Comparison of ENCODE assay signal across 8 cellular contexts in the genomic region with DNA sequence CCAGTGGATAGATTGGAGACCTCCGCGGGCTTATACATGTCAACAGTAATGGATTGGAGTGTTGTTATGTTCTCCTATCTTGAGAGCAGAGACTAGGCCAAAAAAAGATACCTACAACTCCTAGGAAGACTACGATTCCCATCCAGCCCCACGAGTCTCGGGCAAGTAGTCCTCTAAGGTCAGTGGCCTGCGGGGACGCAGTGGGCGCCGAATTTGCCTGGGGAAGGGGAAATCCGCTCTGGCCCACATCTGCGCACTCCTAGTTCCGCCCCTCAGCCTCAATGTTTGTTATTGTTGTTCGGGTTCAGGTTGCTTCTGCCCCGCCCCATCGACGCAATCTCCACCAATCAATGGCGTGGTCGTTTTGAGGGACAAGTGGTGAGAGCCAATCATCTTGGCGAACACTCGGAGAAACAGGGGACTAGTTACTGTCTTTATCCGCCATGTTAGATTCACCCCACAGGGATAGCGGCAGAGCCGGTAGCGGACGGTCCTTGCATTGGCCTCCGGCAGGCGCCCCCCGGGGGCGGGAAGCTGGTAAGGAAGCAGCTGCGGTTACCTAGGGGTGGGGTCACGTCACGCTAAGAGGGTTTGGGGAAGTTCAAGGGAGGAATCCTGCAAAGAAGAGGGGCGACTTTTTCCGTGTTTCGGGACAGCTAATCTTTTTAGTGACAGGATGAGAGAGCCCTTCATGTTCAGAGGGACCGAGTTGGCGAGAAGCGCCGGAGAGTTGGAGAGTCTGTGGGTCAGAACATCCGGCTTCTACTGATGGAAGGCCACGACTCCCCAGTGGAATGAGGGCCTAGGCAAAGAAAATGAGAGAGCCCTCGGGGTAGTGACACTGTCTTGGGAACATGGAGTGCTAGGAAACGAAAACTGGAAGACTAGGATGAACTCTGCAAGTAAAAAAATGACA. TPM values are rescaled to one million over a fixed set of nuclear protein-coding genes. Genes with fewer than 3 reads are reported as not detected.
DNase-seq lines count a peak whose midpoint lies in the region; ATAC-seq and TF ChIP-seq lines count a peak whose summit lies in the region.

Gene NBR1, plus strand, starts transcription at position 449 of the 916 bp plus-strand sequence. CDS start 4,586 bp downstream, outside the sequence.

- peak; percentile 30 for TF ChIP-seq CTCF in GM10248 (IDR thresholded peaks at IDR 0.05; ENCODE audit: control extremely low read depth, extremely low read depth, low read depth, missing control alignments)
- peak; percentile 25 for TF ChIP-seq CTCF in NB4 (IDR thresholded peaks at IDR 0.05; ENCODE audit: low read depth, low read length)
- TF ChIP-seq CTCF in suprapubic skin (IDR thresholded peaks at IDR 0.05) = no peak

- H3K27me3 ChIP-seq in suprapubic skin = no peaks in the 10 kb centered on the region

- intact Hi-C loops in activated naive CD4-positive, alpha-beta T cell treated with anti-CD3 and anti-CD28 coated beads for 36 hours (cut with micrococcal nuclease) = loop anchor here (1.0 to 5.0 kb wide), 10 partner anchors 40 to 1254 kb away; partner anchors contain the start of genes ACLY, BRCA1, PTGES3L and RPL27

- CTCF ChIA-PET in GM10248 (lab: Yijun Ruan, JAX) = interaction anchor here (0.7 to 1.7 kb wide), 6 partner anchors 20 to 347 kb away, joined by 3 to 5 read pairs (median 3); no protein-coding TSS in a partner anchor
- CTCF ChIA-PET in activated naive CD4-positive, alpha-beta T cell treated with anti-CD3 and anti-CD28 coated beads for 36 hours (lab: Charles Lee) = interaction anchor here (0.6 kb wide), 1 partner anchor 11 kb away, joined by 4 read pairs; no protein-coding TSS in a partner anchor

- H3K4me1 Mint-ChIP-seq in activated naive CD4-positive, alpha-beta T cell treated with anti-CD3 and anti-CD28 coated beads for 36 hours (ENCODE audit: low read depth) = peaks cover 36% of the 10 kb centered on the region

- H3K4me3 Mint-ChIP-seq in activated naive CD4-positive, alpha-beta T cell treated with anti-CD3 and anti-CD28 coated beads for 36 hours = no peak within 1 kb of the TSS

- peaks cover 3% of the 10 kb centered on the region for H3K36me3 Mint-ChIP-seq in activated naive CD4-positive, alpha-beta T cell treated with anti-CD3 and anti-CD28 coated beads for 36 hours (ENCODE audit: low read depth)

- TF ChIP-seq EP300 in suprapubic skin (IDR thresholded peaks at IDR 0.05) = no peak

- 1% methylated on average over 30 of the region's 43 CpGs for WGBS in suprapubic skin

- TF ChIP-seq POLR2A in NB4 (IDR thresholded peaks at IDR 0.05; ENCODE audit: extremely low read depth, insufficient read length) (peak; percentile 52), suprapubic skin (IDR thresholded peaks at IDR 0.05) (peak in 1 of 2 donors; percentile 89)

- no peaks in the 10 kb centered on the region for H3K36me3 ChIP-seq in suprapubic skin

- H3K4me1 ChIP-seq in suprapubic skin = peaks cover 58% of the 10 kb centered on the region

- H3K4me3 ChIP-seq in NB4 (ENCODE audit: low read depth, low read length) (peak within 1 kb of the TSS; percentile 96), suprapubic skin (peak within 1 kb of the TSS; percentile 75)

- no peaks in the 10 kb centered on the region for H3K27me3 Mint-ChIP-seq in activated naive CD4-positive, alpha-beta T cell treated with anti-CD3 and anti-CD28 coated beads for 36 hours (ENCODE audit: low read depth)

- no peaks in the 10 kb centered on the region for H3K9me3 ChIP-seq in suprapubic skin

- ATAC-seq in HG02571 (IDR thresholded peaks at IDR 0.05; ENCODE audit: unreplicated experiment) = peak; percentile 73

- no peaks in the 10 kb centered on the region for H3K9me3 Mint-ChIP-seq in activated naive CD4-positive, alpha-beta T cell treated with anti-CD3 and anti-CD28 coated beads for 36 hours

- peak within 1 kb of the TSS; percentile 99 for H3K27ac ChIP-seq in suprapubic skin

- POLR2A ChIA-PET in GM10248 (lab: Yijun Ruan, JAX) = interaction anchor here (0.6 to 1.9 kb wide), 4 partner anchors 41 to 173 kb away, joined by 3 to 7 read pairs (median 6); partner anchors contain the start of genes RPL27 and TMEM106A

- DNase-seq in GM10248 (ENCODE audit: extremely low spot score) (peak; percentile 96), NB4 (ENCODE audit: low read depth) (peak; percentile 99), SK-N-DZ (ENCODE audit: low spot score) (peak; percentile 100), globus pallidus (ENCODE audit: low spot score) (peak; percentile 99), nucleus accumbens (lab: John Stamatoyannopoulos, UW) (peak; percentile 78 to 98 (median 95)), suprapubic skin (ENCODE audit: low spot score in 2 of 2) (peak; percentile 98)
- DNase-seq in activated naive CD4-positive, alpha-beta T cell treated with anti-CD3 and anti-CD28 coated beads for 36 hours = peak; percentile 99

- no peak within 1 kb of the TSS for H3K27ac Mint-ChIP-seq in activated naive CD4-positive, alpha-beta T cell treated with anti-CD3 and anti-CD28 coated beads for 36 hours

RNA-seq across cellular contexts. Expression of gene NBR1, which starts in this region (rescaled TPM):
- 44.4 and 51.1 TPM in 2 replicates for polyA plus RNA-seq in SK-N-DZ (2014; cell fraction: cytosol; rRNA removed)
- polyA plus RNA-seq in SK-N-DZ (2014; cell fraction: nucleus; rRNA removed) = 24.5 and 27.4 TPM in 2 replicates
- total RNA-seq in activated naive CD4-positive, alpha-beta T cell treated with anti-CD3 and anti-CD28 coated beads for 36 hours = 10 to 100 TPM; 62.1 to 66.8 TPM
- 100 to 1,000 TPM in 1 of 4 donors, 10 to 100 TPM in 3; 75.4 to 102 (median 89.6) TPM for total RNA-seq in suprapubic skin

Comparison
In these comparisons a context has a peak if more than half of its experiments do, and no peak if none do; other contexts are left out.
1. Peak in every context shown above with its lines: DNase-seq, ATAC-seq, H3K4me3 ChIP-seq and H3K27ac ChIP-seq.
2. CTCF ChIP-seq: peak in GM10248 (single experiment) and NB4 (single experiment); none in suprapubic skin (0 of 2).